In genomic region chr21:43596616-43597015, GRCh38 we compare ENCODE assay signal across 20 cellular contexts.
"Had no signal": no experiment of that assay in that cellular context is flagged by ENCODE, and none has a peak within 500 bp of the region (broad histone marks: within the 10 kb centered on the region; RNA-seq: fewer than 3 reads in every experiment).

No MANE protein-coding gene starts in this region.

- H3K9me3 ChIP-seq: neutrophil, transverse colon had no signal

- H3K9me3 Mint-ChIP-seq: activated B cell treated with CpG ODN at 0.5 μM for 24 hours had no signal

- H3K36me3 Mint-ChIP-seq: activated naive CD8-positive, alpha-beta T cell; naive B cell had no signal

- H3K36me3 ChIP-seq: neutrophil, transverse colon had no signal

- DNase-seq: activated B cell treated with CpG ODN at 0.5 μM for 24 hours; activated CD4-positive, alpha-beta T cell treated with anti-CD3 and anti-CD28 coated beads for 48 hours; activated CD8-positive, alpha-beta T cell treated with anti-CD3 and anti-CD28 coated beads, Interleukin-2, amount 10 ng/mL, durations not matched to agents 7 days and 5 days; activated gamma-delta T cell treated with Interleukin-2 at 50 U/mL for 16 hours; amygdala; effector memory CD4-positive, alpha-beta T cell; foreskin melanocyte; midbrain; naive B cell; posterior cingulate gyrus; retina; stimulated activated CD4-positive, alpha-beta T cell treated with anti-CD3 and anti-CD28 coated beads, Interleukin-4, amount 100 ng/mL, for 24 hours; stimulated activated naive CD4-positive, alpha-beta T cell treated with Interleukin-2 at 50 U/mL for 16 hours; substantia nigra; T-helper 17 cell; transverse colon had no signal

- H3K27me3 Mint-ChIP-seq: activated naive CD8-positive, alpha-beta T cell; brain had no signal

- H3K27me3 ChIP-seq: transverse colon had no signal

- H3K4me3 ChIP-seq: skin epidermis, transverse colon had no signal

- H3K27ac Mint-ChIP-seq: activated B cell treated with CpG ODN at 0.5 μM for 24 hours; activated CD8-positive, alpha-beta T cell treated with anti-CD3 and anti-CD28 coated beads, Interleukin-2, amount 10 ng/mL, durations not matched to agents 7 days and 5 days; activated naive CD8-positive, alpha-beta T cell; brain; T-helper 17 cell had no signal

- H3K27ac ChIP-seq: neutrophil, skin epidermis, transverse colon had no signal

- ATAC-seq: activated CD8-positive, alpha-beta T cell treated with anti-CD3 and anti-CD28 coated beads, Interleukin-2, amount 10 ng/mL, durations not matched to agents 7 days and 5 days; T-helper 17 cell had no signal

- H3K4me3 Mint-ChIP-seq: activated B cell treated with CpG ODN at 0.5 μM for 24 hours; activated CD8-positive, alpha-beta T cell treated with anti-CD3 and anti-CD28 coated beads, Interleukin-2, amount 10 ng/mL, durations not matched to agents 7 days and 5 days; activated naive CD8-positive, alpha-beta T cell; brain; naive B cell; T-helper 17 cell had no signal
